21 cellular contexts compared by ENCODE assay signal in the genomic region with DNA sequence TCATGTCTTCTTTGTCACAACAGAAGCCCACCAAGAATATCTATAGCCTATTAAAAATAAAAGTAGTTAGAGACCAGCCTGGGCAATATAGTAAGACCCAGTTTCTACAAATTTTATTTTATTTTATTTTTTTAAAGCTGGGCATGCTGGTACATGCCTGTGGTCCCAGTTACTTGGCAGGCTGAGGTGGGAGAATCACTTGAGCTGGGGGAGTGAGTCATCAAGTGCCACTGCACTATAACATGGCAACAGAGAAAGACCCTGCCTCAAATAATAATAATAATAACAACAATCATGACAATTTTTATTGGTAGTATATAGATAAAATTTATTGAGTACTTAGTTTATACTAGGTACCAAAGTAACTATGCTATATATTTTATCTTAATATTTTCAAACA.
A peak's percentile ranks its signal among the peaks of the same experiment; 100 is the strongest.
DNase-seq lines count a peak whose midpoint lies in the region; ATAC-seq and TF ChIP-seq lines count a peak whose summit lies in the region.
"Had no signal": no experiment of that assay in that cellular context is flagged by ENCODE, and none has a peak within 500 bp of the region (broad histone marks: within the 10 kb centered on the region; RNA-seq: fewer than 3 reads in every experiment).

No MANE protein-coding gene starts in this region.

- no peak overlapping the region for H2AK5ac ChIP-seq in trophoblast cell (ENCODE audit: low read length)

- H3K4ac ChIP-seq in trophoblast cell (ENCODE audit: low read depth, low read length): no peak overlapping the region

- peak overlapping the region; percentile 57 for H3K27ac Mint-ChIP-seq in MCF 10A (ENCODE audit: low read depth, unreplicated experiment)
- H3K27ac Mint-ChIP-seq: CD4-positive, alpha-beta T cell had no signal

- H3K79me1 ChIP-seq in trophoblast cell (ENCODE audit: low read length): no peaks in the 10 kb centered on the region

- POLR2A ChIA-PET in MCF 10A (lab: Yijun Ruan, JAX): no interaction called here

- H3K36me3 Mint-ChIP-seq in MCF 10A (ENCODE audit: insufficient read depth, unreplicated experiment): no peaks in the 10 kb centered on the region

- no peaks in the 10 kb centered on the region for H3K9me3 ChIP-seq in breast epithelium
- no peaks in the 10 kb centered on the region for H3K9me3 ChIP-seq in trophoblast cell (ENCODE audit: insufficient read depth, low read depth, low read length)
- H3K9me3 ChIP-seq: Caco-2 had no signal

- CTCF ChIA-PET in MCF 10A (lab: Yijun Ruan, JAX): interaction anchor here (0.8 to 1.1 kb wide), 3 partner anchors 9 to 148 kb away, joined by 3 to 4 read pairs (median 3); no protein-coding TSS in a partner anchor

- no peak overlapping the region for H3K4me2 ChIP-seq in trophoblast cell (ENCODE audit: low read length)

- H3K18ac ChIP-seq in trophoblast cell (ENCODE audit: low read length): no peak overlapping the region

- TF ChIP-seq CTCF in MCF 10A (IDR thresholded peaks at IDR 0.05; ENCODE audit: unreplicated experiment) (no peak), breast epithelium (IDR thresholded peaks at IDR 0.05) (no peak), epithelial cell of esophagus (IDR thresholded peaks at IDR 0.05; ENCODE audit: insufficient read depth, low read depth, low read length, missing control alignments) (no peak), foreskin keratinocyte (conservative IDR thresholded peaks at IDR 0.05) (no peak)

- intact Hi-C loops in MCF 10A (cut with micrococcal nuclease) (no loop called here), breast epithelium (cut with DNase I; ENCODE audit: low total_unique reads) (no loop called here)

- no peak overlapping the region for H2AFZ ChIP-seq in trophoblast cell (ENCODE audit: insufficient read depth, low read length, poor library complexity)
- H2AFZ ChIP-seq: GM23248 had no signal

- H3K9me3 Mint-ChIP-seq in MCF 10A (ENCODE audit: unreplicated experiment): no peaks in the 10 kb centered on the region
- H3K9me3 Mint-ChIP-seq: CD4-positive, alpha-beta T cell had no signal

- H3K14ac ChIP-seq in trophoblast cell (ENCODE audit: low read length): no peak overlapping the region

- H3K27me3 Mint-ChIP-seq in MCF 10A (ENCODE audit: insufficient read depth, unreplicated experiment): no peaks in the 10 kb centered on the region
- H3K27me3 Mint-ChIP-seq: CD4-positive, alpha-beta T cell had no signal

- no peaks in the 10 kb centered on the region for H3K27me3 ChIP-seq in breast epithelium
- no peaks in the 10 kb centered on the region for H3K27me3 ChIP-seq in foreskin keratinocyte
- H3K27me3 ChIP-seq in trophoblast cell (ENCODE audit: insufficient read depth, low read length): no peaks in the 10 kb centered on the region

- DNase-seq in MCF 10A (ENCODE audit: unreplicated experiment): peak; percentile 24
- no peak for DNase-seq in breast epithelium (ENCODE audit: low spot score in 2 of 2)
- peak; percentile 73 for DNase-seq in epithelial cell of esophagus (ENCODE audit: low read depth)
- peak; percentile 9 to 12 for DNase-seq in foreskin keratinocyte
- no peak for DNase-seq in trophoblast cell
- no peak for DNase-seq in hippocampal formation (lab: John Stamatoyannopoulos, UW)
- no peak for DNase-seq in NCI-H1694 treated with DMSO at 0.1 percent for 48 hours (lab: John Stamatoyannopoulos, UW)
- DNase-seq: 8988T; Caco-2; CD4-positive, alpha-beta T cell; EL; GM23248; HCEC 1CT; Kasumi-1; NCI-H1105; NCI-H2227 treated with DMSO at 0.1 percent for 48 hours; NCI-H510A treated with DMSO at 0.1 percent for 48 hours; NCI-H774; SHP77 had no signal

- H3K79me2 ChIP-seq in trophoblast cell (ENCODE audit: control insufficient read depth, insufficient read depth, low read length, poor library complexity): no peaks in the 10 kb centered on the region

- H3K4me1 Mint-ChIP-seq in MCF 10A (ENCODE audit: insufficient read depth, unreplicated experiment): peaks cover 6% of the 10 kb centered on the region

- no peaks in the 10 kb centered on the region for H3K4me1 ChIP-seq in breast epithelium
- no peaks in the 10 kb centered on the region for H3K4me1 ChIP-seq in foreskin keratinocyte
- H3K4me1 ChIP-seq in trophoblast cell (ENCODE audit: control insufficient read depth in 1 of 2, insufficient read depth in 2 of 2, low read length in 2 of 2): no peaks in the 10 kb centered on the region
- H3K4me1 ChIP-seq: Caco-2 had no signal

- H3K4me3 ChIP-seq in breast epithelium (no peak overlapping the region), epithelial cell of esophagus (ENCODE audit: low read length) (no peak overlapping the region), trophoblast cell (ENCODE audit: low read depth, low read length) (no peak overlapping the region)
- H3K4me3 ChIP-seq: GM12878, GM23248 had no signal

- H3K27ac ChIP-seq in breast epithelium: no peak overlapping the region
- H3K27ac ChIP-seq in foreskin keratinocyte: no peak overlapping the region
- H3K27ac ChIP-seq in trophoblast cell (ENCODE audit: low read depth, low read length): no peak overlapping the region
- H3K27ac ChIP-seq: GM23248 had no signal

- H3K23ac ChIP-seq in trophoblast cell (ENCODE audit: low read length): no peak overlapping the region

- H4K8ac ChIP-seq in trophoblast cell (ENCODE audit: low read depth, low read length): no peak overlapping the region

- no peak overlapping the region for H2BK120ac ChIP-seq in trophoblast cell (ENCODE audit: insufficient read depth, low read length, poor library complexity)

- H3K4me3 Mint-ChIP-seq in MCF 10A (ENCODE audit: unreplicated experiment): no peak overlapping the region
- H3K4me3 Mint-ChIP-seq: CD4-positive, alpha-beta T cell had no signal

- H2BK5ac ChIP-seq in trophoblast cell (ENCODE audit: low read depth, low read length, poor library complexity): no peak overlapping the region

- H3K9ac ChIP-seq in trophoblast cell (ENCODE audit: low read length): no peak overlapping the region
- H3K9ac ChIP-seq: GM23248 had no signal

- H4K91ac ChIP-seq in trophoblast cell (ENCODE audit: low read depth, low read length): no peak overlapping the region

- no peak overlapping the region for H2BK12ac ChIP-seq in trophoblast cell (ENCODE audit: low read length)

- H3K36me3 ChIP-seq in breast epithelium: no peaks in the 10 kb centered on the region
- no peaks in the 10 kb centered on the region for H3K36me3 ChIP-seq in trophoblast cell (ENCODE audit: control insufficient read depth in 1 of 2, insufficient read depth in 2 of 2, low read length in 2 of 2)

- no TSS peak for BruUV-seq in MCF 10A (replicated peaks; lab: Mats Ljungman, UMichigan)

- no peak for TF ChIP-seq POLR2A in breast epithelium (IDR thresholded peaks at IDR 0.05)

- H4K12ac ChIP-seq in trophoblast cell (ENCODE audit: low read depth, low read length): no peak overlapping the region

- no peak for ATAC-seq in foreskin keratinocyte
- no peak for ATAC-seq in HG02970 (IDR thresholded peaks at IDR 0.05; ENCODE audit: low FRiP score, unreplicated experiment)
- ATAC-seq: GM12878 had no signal

Comparison
In these comparisons a context has a peak if more than half of its experiments do, and no peak if none do; other contexts are left out.
1. DNase-seq: peak in MCF 10A (single experiment), epithelial cell of esophagus (single experiment) and foreskin keratinocyte (2 of 2); none in breast epithelium (0 of 2), trophoblast cell (0 of 2), hippocampal formation (0 of 2) and NCI-H1694 treated with DMSO at 0.1 percent for 48 hours (single experiment).